Comparison of ENCODE assay signal across 27 cellular contexts in genomic region chr4:92035666-92036065, GRCh38.
"Had no signal": no experiment of that assay in that cellular context is flagged by ENCODE, and none has a peak within 500 bp of the region (broad histone marks: within the 10 kb centered on the region; RNA-seq: fewer than 3 reads in every experiment).

No MANE protein-coding gene starts in this region.

- H3K36me3 Mint-ChIP-seq: activated naive CD8-positive, alpha-beta T cell treated with anti-CD3 and anti-CD28 coated beads, Interleukin-2, amount 10 ng/mL, durations not matched to agents 7 days and 5 days; memory B cell; type B pancreatic cell had no signal

- H3K27me3 Mint-ChIP-seq: activated B cell treated with CpG ODN at 0.5 μM for 24 hours; activated naive CD8-positive, alpha-beta T cell treated with anti-CD3 and anti-CD28 coated beads, Interleukin-2, amount 10 ng/mL, durations not matched to agents 7 days and 5 days; central memory CD8-positive, alpha-beta T cell; effector memory CD8-positive, alpha-beta T cell; memory B cell; type B pancreatic cell had no signal

- H3K4me1 ChIP-seq: breast epithelium, colonic mucosa, esophagus muscularis mucosa, prostate gland, vagina had no signal

- H3K4me1 Mint-ChIP-seq: activated B cell treated with CpG ODN at 0.5 μM for 24 hours; activated naive CD8-positive, alpha-beta T cell treated with anti-CD3 and anti-CD28 coated beads, Interleukin-2, amount 10 ng/mL, durations not matched to agents 7 days and 5 days; central memory CD8-positive, alpha-beta T cell; memory B cell; nephron had no signal

- H3K27ac Mint-ChIP-seq: activated B cell treated with CpG ODN at 0.5 μM for 24 hours; activated naive CD4-positive, alpha-beta T cell treated with anti-CD3 and anti-CD28 coated beads for 36 hours; activated naive CD8-positive, alpha-beta T cell treated with anti-CD3 and anti-CD28 coated beads, Interleukin-2, amount 10 ng/mL, durations not matched to agents 7 days and 5 days; activated T-cell treated with anti-CD3 and anti-CD28 coated beads, Interleukin-2, amount 50 U/mL, for 72 hours; effector memory CD8-positive, alpha-beta T cell; memory B cell; nephron; type B pancreatic cell had no signal

- H3K27me3 ChIP-seq: breast epithelium, colonic mucosa, dorsolateral prefrontal cortex, esophagus muscularis mucosa, hepatocyte, neutrophil, ovary, vagina had no signal

- H3K4me3 ChIP-seq: breast epithelium, colonic mucosa, dorsolateral prefrontal cortex, esophagus muscularis mucosa, hepatocyte, ovary, prostate gland, thoracic aorta, vagina had no signal

- DNase-seq: activated B cell treated with CpG ODN at 0.5 μM for 24 hours; activated CD4-positive, alpha-beta T cell treated with anti-CD3 and anti-CD28 coated beads for 4 hours; activated CD4-positive, alpha-beta T cell treated with anti-CD3 and anti-CD28 coated beads, Interleukin-2, amount 50 U/mL, for 48 hours; activated effector memory CD4-positive, alpha-beta T cell treated with Interleukin-2 at 50 U/mL for 16 hours; activated naive CD4-positive, alpha-beta T cell treated with anti-CD3 and anti-CD28 coated beads for 36 hours; activated naive CD8-positive, alpha-beta T cell treated with anti-CD3 and anti-CD28 coated beads, Interleukin-2, amount 10 ng/mL, durations not matched to agents 7 days and 5 days; activated T-cell treated with anti-CD3 and anti-CD28 coated beads, Interleukin-2, amount 50 U/mL, for 72 hours; amniotic stem cell; colonic mucosa; dorsolateral prefrontal cortex; effector memory CD8-positive, alpha-beta T cell; glutamatergic neuron; left cardiac atrium; ovary; stimulated activated CD4-positive, alpha-beta T cell treated with anti-CD3 and anti-CD28 coated beads, Interleukin-2, amount 100 ng/mL, for 48 hours; stimulated activated naive CD4-positive, alpha-beta T cell treated with Interleukin-2 at 50 U/mL for 16 hours had no signal

- H3K36me3 ChIP-seq: breast epithelium, colonic mucosa, esophagus muscularis mucosa, neutrophil, ovary, prostate gland, thoracic aorta, vagina had no signal

- H3K27ac ChIP-seq: breast epithelium, colonic mucosa, dorsolateral prefrontal cortex, esophagus muscularis mucosa, hepatocyte, neutrophil, ovary, prostate gland, thoracic aorta, vagina had no signal

- H3K4me2 ChIP-seq: hepatocyte had no signal

- H3K9me3 ChIP-seq: colonic mucosa, neutrophil, ovary, prostate gland, thoracic aorta, vagina had no signal

- ATAC-seq: activated T-cell treated with anti-CD3 and anti-CD28 coated beads, Interleukin-2, amount 50 U/mL, for 72 hours; effector memory CD8-positive, alpha-beta T cell; left cardiac atrium had no signal

- H3K9me3 Mint-ChIP-seq: effector memory CD8-positive, alpha-beta T cell had no signal

- H2AFZ ChIP-seq: hepatocyte had no signal

- H3K4me3 Mint-ChIP-seq: activated B cell treated with CpG ODN at 0.5 μM for 24 hours; activated naive CD4-positive, alpha-beta T cell treated with anti-CD3 and anti-CD28 coated beads for 36 hours; activated naive CD8-positive, alpha-beta T cell treated with anti-CD3 and anti-CD28 coated beads, Interleukin-2, amount 10 ng/mL, durations not matched to agents 7 days and 5 days; activated T-cell treated with anti-CD3 and anti-CD28 coated beads, Interleukin-2, amount 50 U/mL, for 72 hours; central memory CD8-positive, alpha-beta T cell; effector memory CD8-positive, alpha-beta T cell; memory B cell; nephron; type B pancreatic cell had no signal

- H3K79me2 ChIP-seq: hepatocyte had no signal
